27 cellular contexts compared by ENCODE assay signal in the genomic region with DNA sequence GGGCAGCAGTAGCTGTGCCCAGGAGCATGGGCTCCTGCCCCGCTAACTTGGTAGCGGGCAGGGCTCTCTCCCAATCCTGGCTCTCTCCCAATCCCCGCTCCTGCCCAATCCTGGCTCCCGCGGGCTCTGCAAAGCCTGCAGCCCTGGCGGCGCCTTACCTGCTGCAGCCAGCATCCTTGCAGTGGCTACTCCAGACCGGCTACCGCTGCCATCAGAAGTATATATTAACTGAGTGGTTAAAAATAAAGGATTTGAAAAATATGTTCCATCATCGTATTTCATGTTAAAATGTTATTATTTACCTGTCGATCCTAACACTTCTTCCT.
"Had no signal": no experiment of that assay in that cellular context is flagged by ENCODE, and none has a peak within 500 bp of the region (broad histone marks: within the 10 kb centered on the region; RNA-seq: fewer than 3 reads in every experiment).

No MANE protein-coding gene starts in this region.

- DNase-seq: activated CD4-positive, alpha-beta T cell treated with anti-CD3 and anti-CD28 coated beads for 1 hour; activated CD4-positive, alpha-beta T cell treated with anti-CD3 and anti-CD28 coated beads for 4 hours; activated CD4-positive, alpha-beta T cell treated with anti-CD3 and anti-CD28 coated beads, Interleukin-2, amount 50 U/mL, for 1 hour; activated CD4-positive, alpha-beta T cell treated with anti-CD3 and anti-CD28 coated beads, Interleukin-2, amount 50 U/mL, for 48 hours; activated CD8-positive, alpha-beta memory T cell treated with anti-CD3 and anti-CD28 coated beads for 24 hours; activated CD8-positive, alpha-beta T cell treated with anti-CD3 and anti-CD28 coated beads for 36 hours; activated effector memory CD4-positive, alpha-beta T cell treated with anti-CD3 and anti-CD28 coated beads, Interleukin-2, amount 50 U/mL, for 16 hours; activated naive CD4-positive, alpha-beta T cell treated with anti-CD3 and anti-CD28 coated beads for 36 hours; activated naive CD8-positive, alpha-beta T cell treated with anti-CD3 and anti-CD28 coated beads for 36 hours; activated naive CD8-positive, alpha-beta T cell treated with anti-CD3 and anti-CD28 coated beads, Interleukin-2, amount 50 U/mL, for 24 hours; activated T-cell treated with anti-CD3 and anti-CD28 coated beads, Interleukin-2, amount 50 U/mL, for 4 hours; adrenal gland; amygdala; aorta; body of pancreas; central memory CD4-positive, alpha-beta T cell; cerebellar nuclear complex; colonic mucosa; effector CD8-positive, alpha-beta T cell; esophagus squamous epithelium; foreskin melanocyte; head of caudate nucleus; T-helper 2 cell had no signal

- H3K4me3 ChIP-seq: adrenal gland, body of pancreas, colonic mucosa, esophagus squamous epithelium, gastroesophageal sphincter had no signal

- H3K36me3 ChIP-seq: adrenal gland, colonic mucosa, esophagus squamous epithelium, gastroesophageal sphincter had no signal

- H3K9me3 ChIP-seq: adrenal gland, body of pancreas, colonic mucosa had no signal

- H3K27ac ChIP-seq: adrenal gland, body of pancreas, colonic mucosa, epithelial cell of prostate, esophagus squamous epithelium, gastroesophageal sphincter had no signal

- ATAC-seq: activated CD8-positive, alpha-beta T cell treated with anti-CD3 and anti-CD28 coated beads for 36 hours; activated naive CD8-positive, alpha-beta T cell treated with anti-CD3 and anti-CD28 coated beads, Interleukin-2, amount 50 U/mL, for 24 hours; activated T-cell treated with anti-CD3 and anti-CD28 coated beads, Interleukin-2, amount 50 U/mL, for 4 hours; body of pancreas; gastroesophageal sphincter had no signal

- FAIRE-seq: endometrium, endothelial cell of umbilical vein had no signal

- H3K4me1 ChIP-seq: adrenal gland, body of pancreas, colonic mucosa, esophagus squamous epithelium, gastroesophageal sphincter had no signal

- H3K27me3 ChIP-seq: adrenal gland, body of pancreas, colonic mucosa, esophagus squamous epithelium, gastroesophageal sphincter had no signal
